Comparison of ENCODE assay signal across 8 cellular contexts in the genomic region with DNA sequence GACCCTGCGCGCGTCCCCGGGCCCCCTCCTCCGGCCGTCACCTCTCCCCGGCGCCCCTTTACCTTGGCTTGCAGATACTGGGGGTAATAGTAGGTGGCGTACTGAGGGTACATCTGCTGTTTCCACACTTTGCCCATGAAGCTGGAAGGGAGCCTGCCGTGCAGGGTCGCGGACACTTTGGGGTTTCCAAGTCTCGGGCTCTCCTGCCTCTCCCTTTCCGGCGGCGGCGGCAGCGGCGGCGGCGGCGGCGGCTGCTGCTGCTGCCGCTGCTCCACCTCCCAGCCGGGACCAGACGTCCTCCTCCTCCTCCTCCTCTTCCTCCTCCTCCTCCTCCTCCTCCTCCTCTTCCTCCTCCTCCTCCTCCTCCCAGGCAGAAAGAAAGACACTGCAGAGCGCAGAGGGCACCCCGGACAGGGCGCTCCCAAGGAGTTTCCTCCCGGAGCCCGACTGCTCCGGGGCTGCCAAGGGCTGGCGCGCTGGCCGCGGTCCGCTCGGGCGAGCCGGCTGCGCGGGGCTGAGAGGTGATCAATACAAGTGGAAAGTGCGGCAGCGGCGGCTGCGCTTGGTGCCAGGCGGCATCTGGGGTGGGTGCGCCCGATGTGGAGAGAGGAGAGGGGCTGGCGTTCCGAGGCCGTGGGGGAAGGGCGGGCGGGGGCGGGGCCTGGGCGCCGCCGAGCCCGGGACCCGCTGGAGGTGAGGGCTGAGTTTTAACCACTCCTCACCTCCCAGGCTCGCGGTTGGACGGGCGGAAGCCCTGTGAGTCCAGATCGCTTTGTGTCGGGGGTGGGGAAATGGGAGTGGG. TPM values are rescaled to one million over a fixed set of nuclear protein-coding genes. Genes with fewer than 3 reads are reported as not detected.
A peak's percentile ranks its signal among the peaks of the same experiment; 100 is the strongest.
DNase-seq lines count a peak whose midpoint lies in the region; ATAC-seq and TF ChIP-seq lines count a peak whose summit lies in the region.

A gene with protein sequence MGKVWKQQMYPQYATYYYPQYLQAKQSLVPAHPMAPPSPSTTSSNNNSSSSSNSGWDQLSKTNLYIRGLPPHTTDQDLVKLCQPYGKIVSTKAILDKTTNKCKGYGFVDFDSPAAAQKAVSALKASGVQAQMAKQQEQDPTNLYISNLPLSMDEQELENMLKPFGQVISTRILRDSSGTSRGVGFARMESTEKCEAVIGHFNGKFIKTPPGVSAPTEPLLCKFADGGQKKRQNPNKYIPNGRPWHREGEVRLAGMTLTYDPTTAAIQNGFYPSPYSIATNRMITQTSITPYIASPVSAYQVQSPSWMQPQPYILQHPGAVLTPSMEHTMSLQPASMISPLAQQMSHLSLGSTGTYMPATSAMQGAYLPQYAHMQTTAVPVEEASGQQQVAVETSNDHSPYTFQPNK (minus strand): TSS at position 581 of the 802 bp plus-strand sequence. CDS start 444 bp downstream, at position 137.

- 0% methylated on average over 11 to 27 of the region's 66 CpGs for WGBS in gastroesophageal sphincter (ENCODE audit: low coverage in 1 of 2), 2 donors
- WGBS in thyroid gland, 2 donors: 1% methylated on average over 46 to 47 of the region's 66 CpGs

- H3K4me3 ChIP-seq in SJCRH30: peak within 1 kb of the TSS; percentile 91
- H3K4me3 ChIP-seq in gastroesophageal sphincter: peak within 1 kb of the TSS; percentile 91 to 98
- H3K4me3 ChIP-seq in thyroid gland (replicated peaks in 1 of 3): peak within 1 kb of the TSS; percentile 80 to 88 (median 85)

- H3K27ac ChIP-seq in SJCRH30 (peak within 1 kb of the TSS; percentile 86), gastroesophageal sphincter (peak within 1 kb of the TSS; percentile 97 to 99 (median 98)), thyroid gland (peak within 1 kb of the TSS; percentile 89 to 95 (median 95))

- intact Hi-C loops in activated naive CD4-positive, alpha-beta T cell treated with anti-CD3 and anti-CD28 coated beads for 36 hours (cut with micrococcal nuclease): loop anchor here (2.0 to 10.0 kb wide), 5 partner anchors 147 to 779 kb away; a partner anchor contains a TSS
- intact Hi-C loops in thyroid gland (cut with DNase I): no loop called here

- peak within 1 kb of the TSS; percentile 93 for H3K4me3 Mint-ChIP-seq in activated naive CD4-positive, alpha-beta T cell treated with anti-CD3 and anti-CD28 coated beads for 36 hours

- no peaks in the 10 kb centered on the region for H3K9me3 Mint-ChIP-seq in activated naive CD4-positive, alpha-beta T cell treated with anti-CD3 and anti-CD28 coated beads for 36 hours

- DNase-seq in COLO668 (lab: John Stamatoyannopoulos, UW; ENCODE audit: unreplicated experiment) (peak; percentile 73), SJCRH30 (peak; percentile 61 to 73), omental fat pad (ENCODE audit: low spot score) (peak; percentile 47), thyroid gland (peak; percentile 69 to 79)
- DNase-seq in activated naive CD4-positive, alpha-beta T cell treated with anti-CD3 and anti-CD28 coated beads for 36 hours: peak; percentile 58

- H3K36me3 Mint-ChIP-seq in activated naive CD4-positive, alpha-beta T cell treated with anti-CD3 and anti-CD28 coated beads for 36 hours (ENCODE audit: low read depth): no peaks in the 10 kb centered on the region

- CTCF ChIA-PET in activated naive CD4-positive, alpha-beta T cell treated with anti-CD3 and anti-CD28 coated beads for 36 hours (lab: Charles Lee): interaction anchor here (1.0 kb wide), 1 partner anchor 65 kb away, joined by 3 read pairs; no protein-coding TSS in a partner anchor

- H3K36me3 ChIP-seq in SJCRH30 (no peaks in the 10 kb centered on the region), gastroesophageal sphincter (no peaks in the 10 kb centered on the region), thyroid gland (no peaks in the 10 kb centered on the region)

- TF ChIP-seq CTCF in gastroesophageal sphincter (IDR thresholded peaks at IDR 0.05) (no peak), omental fat pad (IDR thresholded peaks at IDR 0.05) (no peak), thyroid gland (IDR thresholded peaks at IDR 0.05) (no peak)

- peak; percentile 33 to 36 for TF ChIP-seq POLR2A in gastroesophageal sphincter (IDR thresholded peaks at IDR 0.05)
- TF ChIP-seq POLR2A in thyroid gland (IDR thresholded peaks at IDR 0.05): peak in 1 of 2 donors; percentile 66

- H3K27me3 Mint-ChIP-seq in activated naive CD4-positive, alpha-beta T cell treated with anti-CD3 and anti-CD28 coated beads for 36 hours (ENCODE audit: low read depth): no peaks in the 10 kb centered on the region

- peak within 1 kb of the TSS; percentile 93 for H3K27ac Mint-ChIP-seq in activated naive CD4-positive, alpha-beta T cell treated with anti-CD3 and anti-CD28 coated beads for 36 hours

- no peaks in the 10 kb centered on the region for H3K9me3 ChIP-seq in SJCRH30 (replicated peaks)
- H3K9me3 ChIP-seq in gastroesophageal sphincter: no peaks in the 10 kb centered on the region
- no peaks in the 10 kb centered on the region for H3K9me3 ChIP-seq in thyroid gland

- H3K4me1 Mint-ChIP-seq in activated naive CD4-positive, alpha-beta T cell treated with anti-CD3 and anti-CD28 coated beads for 36 hours (ENCODE audit: low read depth): peaks cover 43% of the 10 kb centered on the region

- ATAC-seq in HG03159 (IDR thresholded peaks at IDR 0.05; ENCODE audit: unreplicated experiment): peak; percentile 44
- peak; percentile 59 for ATAC-seq in gastroesophageal sphincter
- ATAC-seq in omental fat pad (ENCODE audit: low FRiP score): peak; percentile 57
- no peak for ATAC-seq in GM18517 (IDR thresholded peaks at IDR 0.05; ENCODE audit: unreplicated experiment)

- no peak for TF ChIP-seq EP300 in gastroesophageal sphincter (IDR thresholded peaks at IDR 0.05)

- peaks cover 3% of the 10 kb centered on the region for H3K4me1 ChIP-seq in SJCRH30
- peaks cover 0 to 50% (median 4%) of the 10 kb centered on the region in 3 donors for H3K4me1 ChIP-seq in gastroesophageal sphincter
- peaks cover 4 to 7% of the 10 kb centered on the region in 2 donors for H3K4me1 ChIP-seq in thyroid gland

- H3K27me3 ChIP-seq in SJCRH30 (no peaks in the 10 kb centered on the region), gastroesophageal sphincter (no peaks in the 10 kb centered on the region), thyroid gland (no peaks in the 10 kb centered on the region)

RNA-seq across cellular contexts. Expression of the gene that starts here (rescaled TPM):
- total RNA-seq in SJCRH30 (2014; rRNA removed; shearing (Covaris generic)): 79.2 and 86.6 TPM in 2 replicates
- total RNA-seq in activated naive CD4-positive, alpha-beta T cell treated with anti-CD3 and anti-CD28 coated beads for 36 hours: 10 to 100 TPM; 27.8 to 29.1 TPM
- 100 to 1,000 TPM in 1 of 4 donors, 10 to 100 TPM in 3; 86.0 to 110 (median 91.5) TPM for total RNA-seq in gastroesophageal sphincter
- 100 to 1,000 TPM; 133 to 180 (median 139) TPM for total RNA-seq in omental fat pad
- total RNA-seq in thyroid gland: 10 to 100 TPM; 50.9 to 80.1 (median 69.0) TPM
